ENCODE assay signal across 8 cellular contexts in the genomic region with DNA sequence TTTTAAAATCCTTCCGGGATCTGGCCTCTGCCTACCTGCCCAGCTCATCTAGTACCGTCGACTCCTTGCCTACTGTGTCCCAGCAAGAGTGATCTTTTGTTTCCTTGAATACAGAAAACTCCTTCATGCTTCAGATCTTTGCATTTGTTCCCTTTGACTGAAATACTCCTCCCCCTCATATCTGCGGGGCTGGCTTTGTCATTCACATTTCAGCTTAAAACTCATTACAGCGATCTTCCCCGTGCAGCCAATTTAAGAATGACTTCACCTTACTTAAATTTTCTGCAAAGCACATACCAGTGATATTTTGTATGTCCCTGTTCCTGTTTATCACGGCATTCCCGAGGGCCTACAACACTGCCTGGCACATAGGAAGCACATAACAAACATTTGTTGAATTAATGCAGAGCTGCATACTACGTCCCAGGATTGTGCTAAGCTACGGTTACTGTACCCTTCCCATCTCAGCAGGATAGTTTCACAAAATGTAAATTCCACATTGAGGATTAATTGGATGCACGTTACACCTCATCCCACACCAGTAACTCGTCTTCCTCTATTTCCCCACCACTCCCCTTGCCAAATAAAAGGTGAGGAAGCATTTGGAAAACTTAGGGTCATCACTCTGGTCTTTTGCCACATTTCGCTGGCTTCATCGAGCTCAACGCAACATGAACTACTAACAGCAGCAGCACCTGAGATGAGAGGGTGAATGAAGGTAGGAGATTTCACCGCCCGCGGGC. TPM values are rescaled to one million over a fixed set of nuclear protein-coding genes. Genes with fewer than 3 reads are reported as not detected.
DNase-seq lines count a peak whose midpoint lies in the region; ATAC-seq lines count a peak whose summit lies in the region.

No MANE protein-coding gene starts in this region.

- peak overlapping the region; percentile 70 for H3K27ac Mint-ChIP-seq in T-helper 2 cell treated with Interferon-gamma antibody and Interleukin-4, amounts not matched to agents 5 μg/mL and 100 μg/mL, for 36 hours
- peak overlapping the region; percentile 89 for H3K27ac Mint-ChIP-seq in activated naive CD8-positive, alpha-beta T cell treated with anti-CD3 and anti-CD28 coated beads for 36 hours

- peak overlapping the region; percentile 85 for H3K4me3 Mint-ChIP-seq in T-helper 2 cell treated with Interferon-gamma antibody and Interleukin-4, amounts not matched to agents 5 μg/mL and 100 μg/mL, for 36 hours
- H3K4me3 Mint-ChIP-seq in activated naive CD8-positive, alpha-beta T cell treated with anti-CD3 and anti-CD28 coated beads for 36 hours: peak overlapping the region; percentile 84

- peaks cover 8% of the 10 kb centered on the region for H3K36me3 Mint-ChIP-seq in T-helper 2 cell treated with Interferon-gamma antibody and Interleukin-4, amounts not matched to agents 5 μg/mL and 100 μg/mL, for 36 hours (ENCODE audit: low read depth)
- peaks cover 7% of the 10 kb centered on the region for H3K36me3 Mint-ChIP-seq in activated naive CD8-positive, alpha-beta T cell treated with anti-CD3 and anti-CD28 coated beads for 36 hours

- H3K9me3 Mint-ChIP-seq in T-helper 2 cell treated with Interferon-gamma antibody and Interleukin-4, amounts not matched to agents 5 μg/mL and 100 μg/mL, for 36 hours: no peaks in the 10 kb centered on the region
- no peaks in the 10 kb centered on the region for H3K9me3 Mint-ChIP-seq in activated naive CD8-positive, alpha-beta T cell treated with anti-CD3 and anti-CD28 coated beads for 36 hours

- H3K27ac ChIP-seq in layer of hippocampus (ENCODE audit: low read depth, low read length) (peak overlapping the region; percentile 87), substantia nigra (ENCODE audit: low read depth, low read length, poor library complexity, severe bottlenecking) (peak overlapping the region; percentile 85)

- peaks cover 15% of the 10 kb centered on the region for H3K4me1 Mint-ChIP-seq in T-helper 2 cell treated with Interferon-gamma antibody and Interleukin-4, amounts not matched to agents 5 μg/mL and 100 μg/mL, for 36 hours (ENCODE audit: low read depth)
- peaks cover 9% of the 10 kb centered on the region for H3K4me1 Mint-ChIP-seq in activated naive CD8-positive, alpha-beta T cell treated with anti-CD3 and anti-CD28 coated beads for 36 hours

- peaks cover 4% of the 10 kb centered on the region for H3K27me3 Mint-ChIP-seq in T-helper 2 cell treated with Interferon-gamma antibody and Interleukin-4, amounts not matched to agents 5 μg/mL and 100 μg/mL, for 36 hours (ENCODE audit: low read depth)
- no peaks in the 10 kb centered on the region for H3K27me3 Mint-ChIP-seq in activated naive CD8-positive, alpha-beta T cell treated with anti-CD3 and anti-CD28 coated beads for 36 hours

- H3K27me3 ChIP-seq in layer of hippocampus (ENCODE audit: control insufficient read depth, insufficient read depth, low read length): no peaks in the 10 kb centered on the region

- no peak for DNase-seq in T-helper 2 cell treated with Interferon-gamma antibody and Interleukin-4, amounts not matched to agents 5 μg/mL and 100 μg/mL, for 36 hours (ENCODE audit: low spot score)
- no peak for DNase-seq in T-helper 2 cell
- no peak for DNase-seq in activated naive CD8-positive, alpha-beta T cell treated with anti-CD3 and anti-CD28 coated beads for 36 hours
- DNase-seq in substantia nigra (lab: John Stamatoyannopoulos, UW): peak in 1 of 49 donors; percentile 4
- no peak for DNase-seq in dedifferentiated amniotic fluid mesenchymal stem cell (ENCODE audit: extremely low spot score)
- no peak for DNase-seq in NCI-H446 treated with DMSO at 0.1 percent for 48 hours (lab: John Stamatoyannopoulos, UW)

- ATAC-seq in GM18867 (IDR thresholded peaks at IDR 0.05; ENCODE audit: unreplicated experiment): no peak

RNA-seq across cellular contexts. Expression of gene DESI2, which starts 0.8 kb away (rescaled TPM):
- 10 to 100 TPM; 33.8 to 37.0 TPM for total RNA-seq in activated naive CD8-positive, alpha-beta T cell treated with anti-CD3 and anti-CD28 coated beads for 36 hours
